1 cellular context compared by ENCODE assay signal in genomic region chr19:291561-292280, GRCh38.
A peak's percentile ranks its signal among the peaks of the same experiment; 100 is the strongest.
TF ChIP-seq lines count a peak whose summit lies in the region.

No MANE protein-coding gene starts in this region.

TF ChIP-seq in endothelial cell of umbilical vein, 7 proteins besides CTCF, POLR2A, EP300 and RAD21 (continued from another document):
- TF ChIP-seq EZH2 (IDR thresholded peaks at IDR 0.05; ENCODE audit: borderline replicate concordance, low read depth, low read length, severe bottlenecking) (peak; percentile 73), POLR2AphosphoS5 (IDR thresholded peaks at IDR 0.05; ENCODE audit: insufficient read depth, low read depth, low read length) (no peak), GATA2 (IDR thresholded peaks at IDR 0.05; ENCODE audit: insufficient read depth, insufficient read length, low read depth, low read length) (no peak)
- TF ChIP-seq, protein P1, sequence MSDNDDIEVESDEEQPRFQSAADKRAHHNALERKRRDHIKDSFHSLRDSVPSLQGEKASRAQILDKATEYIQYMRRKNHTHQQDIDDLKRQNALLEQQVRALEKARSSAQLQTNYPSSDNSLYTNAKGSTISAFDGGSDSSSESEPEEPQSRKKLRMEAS (IDR thresholded peaks at IDR 0.05; ENCODE audit: insufficient read depth, insufficient read length) = no peak
TF ChIP-seq in endothelial cell of umbilical vein: peak in this region for 1.
